ENCODE assay signal across 1 cellular context in genomic region chr5:143921525-143922311, GRCh38.
TF ChIP-seq lines count a peak whose summit lies in the region.

No MANE protein-coding gene starts in this region.

TF ChIP-seq in SK-N-SH treated with all-trans-retinoic acid at 6 μM for 48 hours, 23 proteins besides CTCF, POLR2A, EP300 and RAD21 (continued from another document):
- no peak for TF ChIP-seq ZNF70 (CRISPR knock-in tag; IDR thresholded peaks at IDR 0.05)
- TF ChIP-seq GLIS3 (CRISPR knock-in tag; IDR thresholded peaks at IDR 0.05): no peak
